Comparison of ENCODE assay signal across 19 cellular contexts in genomic region chr11:66248903-66249302, GRCh38. TPM values are rescaled to one million over a fixed set of nuclear protein-coding genes. Genes with fewer than 3 reads are reported as not detected.
"Had no signal": no experiment of that assay in that cellular context is flagged by ENCODE, and none has a peak within 500 bp of the region (broad histone marks: within the 10 kb centered on the region; RNA-seq: fewer than 3 reads in every experiment).

No MANE protein-coding gene starts in this region.

- H3K9me3 Mint-ChIP-seq: activated naive CD4-positive, alpha-beta T cell treated with anti-CD3 and anti-CD28 coated beads, Interleukin-2, amount 10 ng/mL, durations not matched to agents 7 days and 5 days; activated T-helper 1 cell treated with anti-CD3 and anti-CD28 coated beads, Interleukin-12 subunit alpha, Interleukin-12 subunit beta, Interleukin-2, Interleukin-4 antibody, amounts not matched to agents 30 ng/mL and 10 ng/mL and 1 ng/mL, durations not matched to agents 14 hours and 24 hours and 36 hours; brain; memory B cell; stimulated activated naive B cell treated with anti-CD40 and anti-IgM and Interleukin-4, amounts not matched to agents 10 μg/mL and 1 μg/mL and 100 μg/mL, for 72 hours had no signal

- H3K36me3 ChIP-seq: left ventricle myocardium inferior had no signal

- H3K9me3 ChIP-seq: gastroesophageal sphincter, left ventricle myocardium inferior, psoas muscle, spleen, upper lobe of left lung had no signal

- H3K4me1 ChIP-seq: gastroesophageal sphincter, psoas muscle, spleen, upper lobe of left lung had no signal

- ATAC-seq: gastroesophageal sphincter; psoas muscle; sciatic nerve; stimulated activated naive B cell treated with anti-CD40 and anti-IgM and Interleukin-4, amounts not matched to agents 10 μg/mL and 1 μg/mL and 100 μg/mL, for 72 hours had no signal

- H3K27ac ChIP-seq: gastroesophageal sphincter, left ventricle myocardium inferior, psoas muscle, spleen, upper lobe of left lung had no signal

- H3K4me3 ChIP-seq: gastroesophageal sphincter, left ventricle myocardium inferior, psoas muscle, spleen, upper lobe of left lung had no signal

- H3K27ac Mint-ChIP-seq: activated naive CD4-positive, alpha-beta T cell treated with anti-CD3 and anti-CD28 coated beads, Interleukin-2, amount 10 ng/mL, durations not matched to agents 7 days and 5 days; activated T-helper 1 cell treated with anti-CD3 and anti-CD28 coated beads, Interleukin-12 subunit alpha, Interleukin-12 subunit beta, Interleukin-2, Interleukin-4 antibody, amounts not matched to agents 30 ng/mL and 10 ng/mL and 1 ng/mL, durations not matched to agents 14 hours and 24 hours and 36 hours; brain; memory B cell had no signal

- H3K36me3 Mint-ChIP-seq: brain had no signal

- FAIRE-seq: keratinocyte had no signal

- H3K27me3 ChIP-seq: gastroesophageal sphincter, spleen, upper lobe of left lung had no signal

- H3K27me3 Mint-ChIP-seq: activated naive CD4-positive, alpha-beta T cell treated with anti-CD3 and anti-CD28 coated beads, Interleukin-2, amount 10 ng/mL, durations not matched to agents 7 days and 5 days; memory B cell; stimulated activated naive B cell treated with anti-CD40 and anti-IgM and Interleukin-4, amounts not matched to agents 10 μg/mL and 1 μg/mL and 100 μg/mL, for 72 hours had no signal

- DNase-seq: activated CD4-positive, alpha-beta T cell treated with anti-CD3 and anti-CD28 coated beads, Interleukin-2, amount 50 U/mL, for 48 hours; activated CD8-positive, alpha-beta memory T cell treated with anti-CD3 and anti-CD28 coated beads, Interleukin-2, amount 50 U/mL, for 4 hours; activated naive CD4-positive, alpha-beta T cell treated with anti-CD3 and anti-CD28 coated beads, Interleukin-2, amount 10 ng/mL, durations not matched to agents 7 days and 5 days; amygdala; effector memory CD4-positive, alpha-beta T cell; left ventricle myocardium inferior; psoas muscle; spleen; stimulated activated CD4-positive, alpha-beta T cell treated with anti-CD3 and anti-CD28 coated beads, Interleukin-1b, Interleukin-23, amount 100 ng/mL, for 48 hours; stimulated activated naive B cell treated with anti-CD40 and anti-IgM and Interleukin-4, amounts not matched to agents 10 μg/mL and 1 μg/mL and 100 μg/mL, for 72 hours; upper lobe of left lung had no signal

- H3K4me3 Mint-ChIP-seq: activated naive CD4-positive, alpha-beta T cell treated with anti-CD3 and anti-CD28 coated beads, Interleukin-2, amount 10 ng/mL, durations not matched to agents 7 days and 5 days; activated T-helper 1 cell treated with anti-CD3 and anti-CD28 coated beads, Interleukin-12 subunit alpha, Interleukin-12 subunit beta, Interleukin-2, Interleukin-4 antibody, amounts not matched to agents 30 ng/mL and 10 ng/mL and 1 ng/mL, durations not matched to agents 14 hours and 24 hours and 36 hours; brain; memory B cell; stimulated activated naive B cell treated with anti-CD40 and anti-IgM and Interleukin-4, amounts not matched to agents 10 μg/mL and 1 μg/mL and 100 μg/mL, for 72 hours had no signal

RNA-seq across cellular contexts. Expression of gene CNIH2, which starts 29.1 kb away (rescaled TPM):
- total RNA-seq: left ventricle myocardium inferior, osteoblast, psoas muscle had no signal

RNA-seq across cellular contexts. Expression of gene TMEM151A, which starts 42.8 kb away (rescaled TPM):
- total RNA-seq: activated T-helper 1 cell treated with anti-CD3 and anti-CD28 coated beads, Interleukin-12 subunit alpha, Interleukin-12 subunit beta, Interleukin-2, Interleukin-4 antibody, amounts not matched to agents 30 ng/mL and 10 ng/mL and 1 ng/mL, durations not matched to agents 14 hours and 24 hours and 36 hours; left ventricle myocardium inferior; psoas muscle; T-helper 2 cell treated with Interferon-gamma antibody and Interleukin-4, amounts not matched to agents 100 ng/mL and 5 ng/mL, for 36 hours had no signal
- polyA plus RNA-seq: keratinocyte had no signal
